23 cellular contexts compared by ENCODE assay signal in the genomic region with DNA sequence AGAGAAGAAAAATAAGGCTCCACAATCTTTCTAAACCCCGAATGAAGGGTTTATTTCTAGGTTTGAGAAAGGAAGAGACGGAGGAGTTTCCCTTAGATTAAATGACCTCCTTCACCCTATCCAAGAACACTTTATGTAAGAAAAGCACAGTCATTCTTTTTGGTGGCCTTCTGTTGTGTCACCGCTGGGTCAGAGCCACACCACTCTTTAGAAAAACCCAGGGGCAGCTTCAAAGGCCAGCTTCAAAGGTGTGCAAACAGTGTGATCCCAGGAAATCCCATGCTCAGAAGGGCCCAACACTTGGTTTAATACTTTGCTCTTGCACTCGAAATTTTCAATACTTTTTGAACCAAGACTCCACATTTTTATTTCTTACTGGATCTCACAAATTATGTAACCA. TPM values are rescaled to one million over a fixed set of nuclear protein-coding genes. Genes with fewer than 3 reads are reported as not detected.
"Had no signal": no experiment of that assay in that cellular context is flagged by ENCODE, and none has a peak within 500 bp of the region (broad histone marks: within the 10 kb centered on the region; RNA-seq: fewer than 3 reads in every experiment).

No MANE protein-coding gene starts in this region.

- H3K36me3 Mint-ChIP-seq: T-cell had no signal

- DNase-seq: KBM-7, NCI-H1048, NCI-H1105, NCI-H1417, NCI-H1436 treated with DMSO at 0.1 percent for 48 hours, NCI-H1694, NCI-H187 treated with DMSO at 0.1 percent for 48 hours, NCI-H2029 treated with DMSO at 0.1 percent for 48 hours, NCI-H2227 treated with DMSO at 0.1 percent for 48 hours, NCI-H524, NCI-H526 treated with DMSO at 0.1 percent for 48 hours, NCI-H748 treated with DMSO at 0.1 percent for 48 hours, Right ventricle myocardium superior, RPMI8226, SIG-M5, SK-N-SH, SW 1271, T-cell had no signal

- ATAC-seq: T-cell had no signal

- H3K4me1 Mint-ChIP-seq: T-cell had no signal

- H3K27ac Mint-ChIP-seq: T-cell had no signal

- H3K4me3 Mint-ChIP-seq: T-cell had no signal

- H3K9me3 ChIP-seq: SK-N-SH had no signal

RNA-seq across cellular contexts. Expression of a gene that starts 7.1 kb away (rescaled TPM):
- total RNA-seq: HT-29, LHCN-M2, MCF 10A, NCI-H460, Right ventricle myocardium superior, SK-MEL-5, T-cell had no signal
